Comparison of ENCODE assay signal across 1 cellular context in the genomic region with DNA sequence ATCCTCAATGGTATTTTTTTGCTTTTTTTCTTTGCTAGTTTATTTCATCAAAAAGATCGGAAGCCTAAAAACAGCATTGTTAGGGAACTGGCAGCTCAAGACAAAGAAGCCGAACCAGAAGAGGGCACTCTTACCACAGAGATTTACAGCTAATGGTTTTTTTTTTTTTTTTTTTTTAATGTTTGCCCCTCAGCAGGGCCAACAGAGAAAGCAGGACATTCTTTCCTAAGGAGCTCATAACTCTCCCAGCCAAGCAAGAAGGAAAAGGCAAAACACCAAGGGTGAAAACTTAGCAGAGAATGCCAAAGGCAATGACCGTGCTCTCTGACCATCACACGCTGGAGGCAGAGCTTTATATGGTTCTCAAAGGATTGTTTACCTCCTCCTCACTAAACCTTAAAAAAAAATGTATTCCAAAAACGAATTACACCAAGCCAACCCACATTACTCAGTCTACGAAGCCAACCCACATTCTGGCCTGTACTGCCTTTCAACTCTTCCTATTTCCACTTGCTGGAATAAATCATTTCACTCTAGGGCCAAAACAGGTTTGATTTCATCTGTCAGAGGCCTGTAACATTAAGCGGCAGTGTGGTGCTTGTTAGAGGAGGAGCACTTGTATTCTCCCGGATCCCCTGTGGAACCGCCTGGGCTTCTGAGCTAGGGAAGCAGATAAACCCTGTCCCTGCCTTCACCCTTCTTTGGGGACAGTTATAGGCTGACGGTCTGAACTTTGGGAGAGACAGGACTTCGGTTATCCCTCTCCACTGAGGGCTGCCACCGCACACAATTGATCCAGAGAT.
TF ChIP-seq lines count a peak whose summit lies in the region.

No MANE protein-coding gene starts in this region.

TF ChIP-seq in HepG2, 621 proteins besides CTCF, POLR2A, EP300 and RAD21:
- TF ChIP-seq ZFY (CRISPR knock-in tag; IDR thresholded peaks at IDR 0.05) (0 out of 2 replicates have a peak, but pooled peaks have one; percentile 21), SMC3 (IDR thresholded peaks at IDR 0.05; ENCODE audit: low read length) (peak; percentile 53), STAG1 (CRISPR knock-in tag; IDR thresholded peaks at IDR 0.05) (peak; percentile 71), TBX2 (CRISPR knock-in tag; IDR thresholded peaks at IDR 0.05; ENCODE audit: borderline replicate concordance) (no peak), EED (CRISPR knock-in tag; IDR thresholded peaks at IDR 0.05) (no peak)
- TF ChIP-seq, protein P1, sequence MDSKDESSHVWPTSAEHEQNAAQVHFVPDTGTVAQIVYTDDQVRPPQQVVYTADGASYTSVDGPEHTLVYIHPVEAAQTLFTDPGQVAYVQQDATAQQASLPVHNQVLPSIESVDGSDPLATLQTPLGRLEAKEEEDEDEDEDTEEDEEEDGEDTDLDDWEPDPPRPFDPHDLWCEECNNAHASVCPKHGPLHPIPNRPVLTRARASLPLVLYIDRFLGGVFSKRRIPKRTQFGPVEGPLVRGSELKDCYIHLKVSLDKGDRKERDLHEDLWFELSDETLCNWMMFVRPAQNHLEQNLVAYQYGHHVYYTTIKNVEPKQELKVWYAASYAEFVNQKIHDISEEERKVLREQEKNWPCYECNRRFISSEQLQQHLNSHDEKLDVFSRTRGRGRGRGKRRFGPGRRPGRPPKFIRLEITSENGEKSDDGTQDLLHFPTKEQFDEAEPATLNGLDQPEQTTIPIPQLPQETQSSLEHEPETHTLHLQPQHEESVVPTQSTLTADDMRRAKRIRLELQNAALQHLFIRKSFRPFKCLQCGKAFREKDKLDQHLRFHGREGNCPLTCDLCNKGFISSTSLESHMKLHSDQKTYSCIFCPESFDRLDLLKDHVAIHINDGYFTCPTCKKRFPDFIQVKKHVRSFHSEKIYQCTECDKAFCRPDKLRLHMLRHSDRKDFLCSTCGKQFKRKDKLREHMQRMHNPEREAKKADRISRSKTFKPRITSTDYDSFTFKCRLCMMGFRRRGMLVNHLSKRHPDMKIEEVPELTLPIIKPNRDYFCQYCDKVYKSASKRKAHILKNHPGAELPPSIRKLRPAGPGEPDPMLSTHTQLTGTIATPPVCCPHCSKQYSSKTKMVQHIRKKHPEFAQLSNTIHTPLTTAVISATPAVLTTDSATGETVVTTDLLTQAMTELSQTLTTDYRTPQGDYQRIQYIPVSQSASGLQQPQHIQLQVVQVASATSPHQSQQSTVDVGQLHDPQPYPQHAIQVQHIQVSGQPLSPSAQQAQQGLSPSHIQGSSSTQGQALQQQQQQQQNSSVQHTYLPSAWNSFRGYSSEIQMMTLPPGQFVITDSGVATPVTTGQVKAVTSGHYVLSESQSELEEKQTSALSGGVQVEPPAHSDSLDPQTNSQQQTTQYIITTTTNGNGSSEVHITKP (CRISPR knock-in tag; IDR thresholded peaks at IDR 0.05; ENCODE audit: low read depth), result peak; percentile 31; the same call in 1 of the 2 replicates
- TF ChIP-seq, protein P2, sequence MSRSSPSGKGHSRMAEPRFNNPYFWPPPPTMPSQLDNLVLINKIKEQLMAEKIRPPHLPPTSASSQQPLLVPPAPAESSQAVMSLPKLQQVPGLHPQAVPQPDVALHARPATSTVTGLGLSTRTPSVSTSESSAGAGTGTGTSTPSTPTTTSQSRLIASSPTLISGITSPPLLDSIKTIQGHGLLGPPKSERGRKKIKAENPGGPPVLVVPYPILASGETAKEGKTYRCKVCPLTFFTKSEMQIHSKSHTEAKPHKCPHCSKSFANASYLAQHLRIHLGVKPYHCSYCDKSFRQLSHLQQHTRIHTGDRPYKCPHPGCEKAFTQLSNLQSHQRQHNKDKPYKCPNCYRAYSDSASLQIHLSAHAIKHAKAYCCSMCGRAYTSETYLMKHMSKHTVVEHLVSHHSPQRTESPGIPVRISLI (CRISPR knock-in tag; IDR thresholded peaks at IDR 0.05; ENCODE audit: borderline replicate concordance), result peak; percentile 94
